15 cellular contexts compared by ENCODE assay signal in the genomic region with DNA sequence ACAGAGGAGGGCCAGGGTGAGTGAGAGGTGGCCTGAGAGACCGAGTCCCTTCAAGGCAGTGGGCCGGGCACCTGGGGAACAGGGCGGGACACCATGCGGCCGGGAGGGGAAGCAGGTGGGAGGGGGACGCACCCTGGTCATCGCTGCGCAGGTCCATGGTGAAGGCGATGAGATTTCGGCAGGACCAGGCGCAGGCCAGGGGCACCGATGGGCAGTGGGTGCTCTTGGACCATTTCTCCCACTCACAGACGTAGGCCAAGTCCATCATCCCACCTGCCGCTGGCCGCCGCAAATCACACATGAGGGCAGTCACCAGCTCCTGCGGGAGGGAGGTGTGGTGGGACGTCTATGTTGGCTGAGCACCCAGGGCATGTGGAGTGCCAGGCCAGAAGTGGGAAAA. TPM values are rescaled to one million over a fixed set of nuclear protein-coding genes. Genes with fewer than 3 reads are reported as not detected.
DNase-seq lines count a peak whose midpoint lies in the region; ATAC-seq and TF ChIP-seq lines count a peak whose summit lies in the region.
"Had no signal": no experiment of that assay in that cellular context is flagged by ENCODE, and none has a peak within 500 bp of the region (broad histone marks: within the 10 kb centered on the region; RNA-seq: fewer than 3 reads in every experiment).

No MANE protein-coding gene starts in this region.

- no peak for ATAC-seq in CD8-positive, alpha-beta T cell
- ATAC-seq in GM23338 (no peak), GM21529 (IDR thresholded peaks at IDR 0.05; ENCODE audit: unreplicated experiment) (no peak), HG03108 (IDR thresholded peaks at IDR 0.05; ENCODE audit: unreplicated experiment) (no peak)
- no peak for ATAC-seq in activated naive CD8-positive, alpha-beta T cell treated with anti-CD3 and anti-CD28 coated beads, Interleukin-2, amount 10 ng/mL, durations not matched to agents 7 days and 5 days (ENCODE audit: low read depth)
- no peak for ATAC-seq in naive thymus-derived CD8-positive, alpha-beta T cell

- TF ChIP-seq CTCF in CD8-positive, alpha-beta T cell (IDR thresholded peaks at IDR 0.05) = no peak
- TF ChIP-seq CTCF in GM23338 (conservative IDR thresholded peaks at IDR 0.05; ENCODE audit: low read depth in 2 of 2) (no peak), MM.1S (IDR thresholded peaks at IDR 0.05; ENCODE audit: low read length) (no peak)

- H3K36me3 Mint-ChIP-seq in CD8-positive, alpha-beta T cell = peaks cover 34% of the 10 kb centered on the region
- peaks cover 9% of the 10 kb centered on the region; the same call in 1 of the 3 replicates for H3K36me3 Mint-ChIP-seq in GM23338 (ENCODE audit: low read depth)
- H3K36me3 Mint-ChIP-seq in activated naive CD8-positive, alpha-beta T cell treated with anti-CD3 and anti-CD28 coated beads, Interleukin-2, amount 10 ng/mL, durations not matched to agents 7 days and 5 days = peaks cover 2% of the 10 kb centered on the region
- peaks cover 0 to 19% (median 2%) of the 10 kb centered on the region in 3 donors for H3K36me3 Mint-ChIP-seq in naive thymus-derived CD8-positive, alpha-beta T cell

- H3F3A ChIP-seq in GM23338 (replicated peaks; ENCODE audit: low read depth) = peaks cover 3% of the 10 kb centered on the region; the same call in 1 of the 2 replicates
- no peaks in the 10 kb centered on the region for H3F3A ChIP-seq in MM.1S (ENCODE audit: insufficient read depth, low read length)

- peak overlapping the region; percentile 70 for H3K4me3 Mint-ChIP-seq in CD8-positive, alpha-beta T cell
- peak overlapping the region; percentile 48; the same call in 2 of the 3 replicates for H3K4me3 Mint-ChIP-seq in GM23338
- H3K4me3 Mint-ChIP-seq in activated naive CD8-positive, alpha-beta T cell treated with anti-CD3 and anti-CD28 coated beads, Interleukin-2, amount 10 ng/mL, durations not matched to agents 7 days and 5 days = peak overlapping the region; percentile 63
- H3K4me3 Mint-ChIP-seq in naive thymus-derived CD8-positive, alpha-beta T cell = peak overlapping the region; percentile 33 to 84 (median 70)

- CTCF ChIA-PET in CD8-positive, alpha-beta T cell (lab: Charles Lee) = no interaction called here

- no peaks in the 10 kb centered on the region for H3K27me3 ChIP-seq in CD8-positive, alpha-beta T cell (ENCODE audit: insufficient read depth, low read length)
- H3K27me3 ChIP-seq in GM23338 (ENCODE audit: insufficient read depth) (no peaks in the 10 kb centered on the region), MM.1S (replicated peaks; ENCODE audit: insufficient read depth, low read length) (no peaks in the 10 kb centered on the region)
- H3K27me3 ChIP-seq: BLaER1 treated with 17β-estradiol and CSF1 and Interleukin-3, amounts not matched to agents 10 nM and 100 nM had no signal

- H3K27me3 Mint-ChIP-seq in CD8-positive, alpha-beta T cell (ENCODE audit: low read depth) = no peaks in the 10 kb centered on the region
- H3K27me3 Mint-ChIP-seq in GM23338 (ENCODE audit: insufficient read depth, low read depth, poor library complexity) = peaks cover 20% of the 10 kb centered on the region
- H3K27me3 Mint-ChIP-seq in activated naive CD8-positive, alpha-beta T cell treated with anti-CD3 and anti-CD28 coated beads, Interleukin-2, amount 10 ng/mL, durations not matched to agents 7 days and 5 days = no peaks in the 10 kb centered on the region
- H3K27me3 Mint-ChIP-seq in naive thymus-derived CD8-positive, alpha-beta T cell = peaks cover 0 to 3% (median 0%) of the 10 kb centered on the region in 5 donors

- H3K36me3 ChIP-seq in CD8-positive, alpha-beta T cell (ENCODE audit: insufficient read depth, low read length) = peaks cover 11% of the 10 kb centered on the region
- H3K36me3 ChIP-seq in GM23338 (ENCODE audit: insufficient read depth) (no peaks in the 10 kb centered on the region), MM.1S (replicated peaks; ENCODE audit: insufficient read depth, low read length) (no peaks in the 10 kb centered on the region)

- no peak overlapping the region for H3K27ac ChIP-seq in CD8-positive, alpha-beta T cell (ENCODE audit: low read depth, low read length)
- H3K27ac ChIP-seq in GM23338 (ENCODE audit: low read depth) (no peak overlapping the region), MM.1S (ENCODE audit: low read length) (no peak overlapping the region)
- H3K27ac ChIP-seq: BLaER1 treated with 17β-estradiol and CSF1 and Interleukin-3, amounts not matched to agents 10 nM and 100 nM; epithelial cell of prostate had no signal

- H3K4me1 Mint-ChIP-seq in CD8-positive, alpha-beta T cell (ENCODE audit: low read depth) = peaks cover 35% of the 10 kb centered on the region
- no peaks in the 10 kb centered on the region; the same call in 2 of the 3 replicates for H3K4me1 Mint-ChIP-seq in GM23338
- peaks cover 15% of the 10 kb centered on the region for H3K4me1 Mint-ChIP-seq in activated naive CD8-positive, alpha-beta T cell treated with anti-CD3 and anti-CD28 coated beads, Interleukin-2, amount 10 ng/mL, durations not matched to agents 7 days and 5 days
- H3K4me1 Mint-ChIP-seq in naive thymus-derived CD8-positive, alpha-beta T cell = peaks cover 6 to 45% (median 32%) of the 10 kb centered on the region in 4 donors

- H3K9me3 ChIP-seq in CD8-positive, alpha-beta T cell (ENCODE audit: low read length) = no peaks in the 10 kb centered on the region
- no peaks in the 10 kb centered on the region for H3K9me3 ChIP-seq in MM.1S (replicated peaks; ENCODE audit: insufficient read depth, low read length)
- H3K9me3 ChIP-seq: BLaER1 treated with 17β-estradiol and CSF1 and Interleukin-3, amounts not matched to agents 10 nM and 100 nM had no signal

- intact Hi-C loops in CD8-positive, alpha-beta T cell (cut with DNase I, micrococcal nuclease) = no loop called here

- H4K20me1 ChIP-seq in GM23338 (replicated peaks; ENCODE audit: insufficient read depth) (peaks cover 4% of the 10 kb centered on the region; the same call in 1 of the 2 replicates), MM.1S (ENCODE audit: insufficient read depth, low read length) (no peaks in the 10 kb centered on the region; the same call in 1 of the 2 replicates)

- H3K4me2 ChIP-seq in GM23338 = no peak overlapping the region
- no peak overlapping the region for H3K4me2 ChIP-seq in MM.1S (ENCODE audit: low read depth, low read length)

- H3K27ac Mint-ChIP-seq in CD8-positive, alpha-beta T cell = peak overlapping the region; percentile 60
- H3K27ac Mint-ChIP-seq in GM23338 = no peak overlapping the region
- peak overlapping the region; percentile 63 for H3K27ac Mint-ChIP-seq in activated naive CD8-positive, alpha-beta T cell treated with anti-CD3 and anti-CD28 coated beads, Interleukin-2, amount 10 ng/mL, durations not matched to agents 7 days and 5 days
- peak overlapping the region in 7 of 10 donors; percentile 15 to 79 (median 48) for H3K27ac Mint-ChIP-seq in naive thymus-derived CD8-positive, alpha-beta T cell

- H3K4me1 ChIP-seq in CD8-positive, alpha-beta T cell (ENCODE audit: insufficient read depth, low read length) = peaks cover 11% of the 10 kb centered on the region
- H3K4me1 ChIP-seq in GM23338 (ENCODE audit: insufficient read depth) (no peaks in the 10 kb centered on the region), MM.1S (ENCODE audit: low read length) (no peaks in the 10 kb centered on the region)

- POLR2A ChIA-PET in CD8-positive, alpha-beta T cell (lab: Charles Lee) = no interaction called here
- POLR2A ChIA-PET in activated naive CD8-positive, alpha-beta T cell treated with anti-CD3 and anti-CD28 coated beads, Interleukin-2, amount 10 ng/mL, durations not matched to agents 7 days and 5 days (lab: Charles Lee) = interaction anchor here (3.1 kb wide), 1 partner anchor 17 kb away, joined by 57 read pairs; no protein-coding TSS in a partner anchor
- POLR2A ChIA-PET in naive thymus-derived CD8-positive, alpha-beta T cell (lab: Charles Lee) = interaction anchor here (0.9 to 14.3 kb wide), 4 partner anchors 15 to 27 kb away, joined by 3 to 376 read pairs (median 4); a partner anchor contains a TSS

- H3K9me3 Mint-ChIP-seq in CD8-positive, alpha-beta T cell = no peaks in the 10 kb centered on the region
- H3K9me3 Mint-ChIP-seq in GM23338 = peaks cover 3% of the 10 kb centered on the region; the same call in 1 of the 3 replicates
- no peaks in the 10 kb centered on the region for H3K9me3 Mint-ChIP-seq in activated naive CD8-positive, alpha-beta T cell treated with anti-CD3 and anti-CD28 coated beads, Interleukin-2, amount 10 ng/mL, durations not matched to agents 7 days and 5 days
- H3K9me3 Mint-ChIP-seq in naive thymus-derived CD8-positive, alpha-beta T cell = no peaks in the 10 kb centered on the region

- H3K9me2 ChIP-seq in GM23338 (ENCODE audit: insufficient read depth) (no peaks in the 10 kb centered on the region), MM.1S (replicated peaks; ENCODE audit: insufficient read depth, low read length) (no peaks in the 10 kb centered on the region)

- no peak overlapping the region for H3K9ac ChIP-seq in MM.1S (ENCODE audit: low read length)

- H3K4me3 ChIP-seq in CD8-positive, alpha-beta T cell (ENCODE audit: low read depth, low read length) = no peak overlapping the region
- H3K4me3 ChIP-seq in GM23338 (no peak overlapping the region), MM.1S (ENCODE audit: low read length) (no peak overlapping the region)
- H3K4me3 ChIP-seq: BLaER1 treated with 17β-estradiol and CSF1 and Interleukin-3, amounts not matched to agents 10 nM and 100 nM had no signal

- H2AFZ ChIP-seq in GM23338 (no peak overlapping the region), MM.1S (ENCODE audit: low read length) (no peak overlapping the region)

- H3K79me2 ChIP-seq in GM23338 (replicated peaks; ENCODE audit: insufficient read depth) (no peaks in the 10 kb centered on the region; the same call in 1 of the 2 replicates), MM.1S (ENCODE audit: low read length) (peaks cover 31% of the 10 kb centered on the region)

- DNase-seq in CD8-positive, alpha-beta T cell = no peak
- DNase-seq in GM23338 (ENCODE audit: low spot score) (no peak), MM.1S (no peak)
- no peak for DNase-seq in activated naive CD8-positive, alpha-beta T cell treated with anti-CD3 and anti-CD28 coated beads, Interleukin-2, amount 10 ng/mL, durations not matched to agents 7 days and 5 days
- DNase-seq in naive thymus-derived CD8-positive, alpha-beta T cell = no peak
- DNase-seq: islet precursor cell; stimulated activated CD4-positive, alpha-beta T cell treated with anti-CD3 and anti-CD28 coated beads, Interleukin-12 subunit alpha, Interleukin-12 subunit beta, amount 100 ng/mL, for 4 hours; substantia nigra had no signal

RNA-seq across cellular contexts. Expression of a gene that starts 2.2 kb away (rescaled TPM):
- 10 to 100 TPM; 32.6 to 35.3 TPM for total RNA-seq in CD8-positive, alpha-beta T cell
- total RNA-seq in GM23338 (2014; rRNA removed; shearing (Covaris generic)) = 62.3 and 73.6 TPM in 2 replicates
- 52.7 and 58.7 TPM in 2 replicates for polyA plus RNA-seq in GM23338 (2016; fragmentation: Nextera tagmentation; extraction: Ambion mirVana)
- 10 to 100 TPM; 53.6 to 72.7 TPM for total RNA-seq in activated naive CD8-positive, alpha-beta T cell treated with anti-CD3 and anti-CD28 coated beads, Interleukin-2, amount 10 ng/mL, durations not matched to agents 7 days and 5 days
- 10 to 100 TPM; 65.9 to 68.8 TPM for total RNA-seq in naive thymus-derived CD8-positive, alpha-beta T cell
- 100 to 1,000 TPM in 1 of 3 donors, 10 to 100 TPM in 2; 54.3 to 117 (median 72.4) TPM for polyA plus RNA-seq in naive thymus-derived CD8-positive, alpha-beta T cell

RNA-seq across cellular contexts. Expression of a gene that starts 2.5 kb away (rescaled TPM):
- total RNA-seq in CD8-positive, alpha-beta T cell = not detected
- total RNA-seq in GM23338 (2014; rRNA removed; shearing (Covaris generic)) = not detected in 2 replicates
- polyA plus RNA-seq in GM23338 (2016; fragmentation: Nextera tagmentation; extraction: Ambion mirVana) = not detected in 2 replicates
- not detected for total RNA-seq in activated naive CD8-positive, alpha-beta T cell treated with anti-CD3 and anti-CD28 coated beads, Interleukin-2, amount 10 ng/mL, durations not matched to agents 7 days and 5 days
- not detected for total RNA-seq in naive thymus-derived CD8-positive, alpha-beta T cell
- polyA plus RNA-seq in naive thymus-derived CD8-positive, alpha-beta T cell = not detected
- total RNA-seq: H1; RPMI7951; T-helper 2 cell treated with Interferon-gamma antibody and Interleukin-4, amounts not matched to agents 100 ng/mL and 5 ng/mL, for 36 hours had no signal
- polyA plus RNA-seq: H1 had no signal

RNA-seq across cellular contexts. Expression of a gene that starts 22.2 kb away (rescaled TPM):
- total RNA-seq in CD8-positive, alpha-beta T cell = 100 to 1,000 TPM; 242 to 261 TPM
- 87.1 and 87.8 TPM in 2 replicates for total RNA-seq in GM23338 (2014; rRNA removed; shearing (Covaris generic))
- 76.5 and 87.4 TPM in 2 replicates for polyA plus RNA-seq in GM23338 (2016; fragmentation: Nextera tagmentation; extraction: Ambion mirVana)
- total RNA-seq in activated naive CD8-positive, alpha-beta T cell treated with anti-CD3 and anti-CD28 coated beads, Interleukin-2, amount 10 ng/mL, durations not matched to agents 7 days and 5 days = 100 to 1,000 TPM; 108 to 113 TPM
- 100 to 1,000 TPM; 179 to 184 TPM for total RNA-seq in naive thymus-derived CD8-positive, alpha-beta T cell
- 100 to 1,000 TPM; 137 to 238 (median 182) TPM for polyA plus RNA-seq in naive thymus-derived CD8-positive, alpha-beta T cell

RNA-seq across cellular contexts. Expression of a gene that starts 26.3 kb away (rescaled TPM):
- total RNA-seq in CD8-positive, alpha-beta T cell = under 1 TPM; 0.81 to 0.90 TPM
- total RNA-seq in GM23338 (2014; rRNA removed; shearing (Covaris generic)) = 2.4 and 4.0 TPM in 2 replicates
- 0.78 and 1.0 TPM in 2 replicates for polyA plus RNA-seq in GM23338 (2016; fragmentation: Nextera tagmentation; extraction: Ambion mirVana)
- 1 to 10 TPM; 2.9 to 3.1 TPM for total RNA-seq in activated naive CD8-positive, alpha-beta T cell treated with anti-CD3 and anti-CD28 coated beads, Interleukin-2, amount 10 ng/mL, durations not matched to agents 7 days and 5 days
- total RNA-seq in naive thymus-derived CD8-positive, alpha-beta T cell = 1 to 10 TPM; 1.4 to 2.6 TPM
- polyA plus RNA-seq in naive thymus-derived CD8-positive, alpha-beta T cell = under 1 TPM; 0.18 to 0.58 (median 0.52) TPM
- total RNA-seq: RPMI7951 had no signal

RNA-seq across cellular contexts. Expression of a gene that starts 31.4 kb away (rescaled TPM):
- total RNA-seq in CD8-positive, alpha-beta T cell = 1 to 10 TPM; 1.0 to 1.4 TPM
- 0.90 and 3.5 TPM in 2 replicates for total RNA-seq in GM23338 (2014; rRNA removed; shearing (Covaris generic))
- 3.4 and 4.7 TPM in 2 replicates for polyA plus RNA-seq in GM23338 (2016; fragmentation: Nextera tagmentation; extraction: Ambion mirVana)
- total RNA-seq in activated naive CD8-positive, alpha-beta T cell treated with anti-CD3 and anti-CD28 coated beads, Interleukin-2, amount 10 ng/mL, durations not matched to agents 7 days and 5 days = 1 to 10 TPM; 4.4 to 5.5 TPM
- 1 to 10 TPM; 2.4 to 3.9 TPM for total RNA-seq in naive thymus-derived CD8-positive, alpha-beta T cell
- 1 to 10 TPM; 3.6 to 10.0 (median 4.3) TPM for polyA plus RNA-seq in naive thymus-derived CD8-positive, alpha-beta T cell
